Comparison of ENCODE assay signal across 13 cellular contexts in the genomic region with DNA sequence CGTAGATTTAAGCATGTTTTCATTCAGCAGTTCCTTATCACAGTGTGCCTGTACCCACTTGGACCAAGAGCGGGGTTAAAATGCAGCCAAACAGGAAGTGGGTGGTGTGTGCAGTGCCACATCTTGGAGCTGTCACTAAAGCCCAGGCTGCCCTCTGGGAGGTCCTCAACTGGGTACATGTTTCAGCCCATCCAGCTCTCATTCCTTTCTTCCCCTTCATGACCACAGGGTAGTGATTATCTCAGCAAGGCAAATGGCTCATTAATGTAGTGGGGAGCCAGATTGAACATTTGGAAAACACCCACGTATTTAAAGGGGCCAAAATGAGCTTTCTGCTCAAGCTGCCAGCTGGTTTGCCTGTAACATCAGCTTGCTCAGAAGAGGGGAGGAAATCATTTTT.
DNase-seq lines count a peak whose midpoint lies in the region; ATAC-seq and TF ChIP-seq lines count a peak whose summit lies in the region.
"Had no signal": no experiment of that assay in that cellular context is flagged by ENCODE, and none has a peak within 500 bp of the region (broad histone marks: within the 10 kb centered on the region; RNA-seq: fewer than 3 reads in every experiment).

No MANE protein-coding gene starts in this region.

- H3K4me1 Mint-ChIP-seq in activated CD8-positive, alpha-beta T cell treated with anti-CD3 and anti-CD28 coated beads, Interleukin-2, amount 10 ng/mL, durations not matched to agents 7 days and 5 days (ENCODE audit: low read depth): peaks cover 42% of the 10 kb centered on the region
- H3K4me1 Mint-ChIP-seq in stimulated activated memory B cell treated with anti-CD40 and anti-IgM and Interleukin-4, amounts not matched to agents 10 μg/mL and 1 μg/mL and 100 μg/mL, for 72 hours: peaks cover 42% of the 10 kb centered on the region

- no peak overlapping the region for H3K27ac ChIP-seq in heart right ventricle
- no peak overlapping the region for H3K27ac ChIP-seq in right cardiac atrium (ENCODE audit: low read length)
- H3K27ac ChIP-seq: colonic mucosa had no signal

- peaks cover 45% of the 10 kb centered on the region for H3K9me3 Mint-ChIP-seq in activated CD8-positive, alpha-beta T cell treated with anti-CD3 and anti-CD28 coated beads, Interleukin-2, amount 10 ng/mL, durations not matched to agents 7 days and 5 days (ENCODE audit: insufficient read depth)
- H3K9me3 Mint-ChIP-seq in stimulated activated memory B cell treated with anti-CD40 and anti-IgM and Interleukin-4, amounts not matched to agents 10 μg/mL and 1 μg/mL and 100 μg/mL, for 72 hours: peaks cover 5% of the 10 kb centered on the region

- H3K4me1 ChIP-seq in heart right ventricle: peaks cover 0 to 6% (median 0%) of the 10 kb centered on the region in 9 donors
- H3K4me1 ChIP-seq in right cardiac atrium (ENCODE audit: control insufficient read depth, insufficient read depth, low read length): no peaks in the 10 kb centered on the region
- H3K4me1 ChIP-seq: colonic mucosa had no signal

- no peaks in the 10 kb centered on the region for H3K9me3 ChIP-seq in heart right ventricle
- no peaks in the 10 kb centered on the region for H3K9me3 ChIP-seq in right cardiac atrium (ENCODE audit: control insufficient read depth, low read length)
- H3K9me3 ChIP-seq: colonic mucosa had no signal

- peaks cover 55% of the 10 kb centered on the region for H3K36me3 Mint-ChIP-seq in activated CD8-positive, alpha-beta T cell treated with anti-CD3 and anti-CD28 coated beads, Interleukin-2, amount 10 ng/mL, durations not matched to agents 7 days and 5 days (ENCODE audit: low read depth)
- H3K36me3 Mint-ChIP-seq in stimulated activated memory B cell treated with anti-CD40 and anti-IgM and Interleukin-4, amounts not matched to agents 10 μg/mL and 1 μg/mL and 100 μg/mL, for 72 hours: peaks cover 34% of the 10 kb centered on the region

- H3K27me3 ChIP-seq in heart right ventricle (no peaks in the 10 kb centered on the region), right cardiac atrium (ENCODE audit: control insufficient read depth, insufficient read depth) (no peaks in the 10 kb centered on the region)
- H3K27me3 ChIP-seq: colonic mucosa had no signal

- H3K27ac Mint-ChIP-seq in activated CD8-positive, alpha-beta T cell treated with anti-CD3 and anti-CD28 coated beads, Interleukin-2, amount 10 ng/mL, durations not matched to agents 7 days and 5 days: no peak overlapping the region
- H3K27ac Mint-ChIP-seq in stimulated activated memory B cell treated with anti-CD40 and anti-IgM and Interleukin-4, amounts not matched to agents 10 μg/mL and 1 μg/mL and 100 μg/mL, for 72 hours: peak overlapping the region; percentile 67

- POLR2A ChIA-PET in activated CD8-positive, alpha-beta T cell treated with anti-CD3 and anti-CD28 coated beads, Interleukin-2, amount 10 ng/mL, durations not matched to agents 7 days and 5 days (lab: Charles Lee): interaction anchor here (0.7 kb wide), 1 partner anchor 9 kb away, joined by 3 read pairs; no protein-coding TSS in a partner anchor

- H3K4me3 ChIP-seq in heart right ventricle: no peak overlapping the region
- no peak overlapping the region for H3K4me3 ChIP-seq in right cardiac atrium (ENCODE audit: low read length)
- H3K4me3 ChIP-seq: colonic mucosa had no signal

- ATAC-seq in heart right ventricle (peak in 6 of 8 donors; percentile 25 to 62 (median 56)), right cardiac atrium (no peak), GM21447 (IDR thresholded peaks at IDR 0.05; ENCODE audit: unreplicated experiment) (no peak)
- ATAC-seq in activated CD8-positive, alpha-beta T cell treated with anti-CD3 and anti-CD28 coated beads, Interleukin-2, amount 10 ng/mL, durations not matched to agents 7 days and 5 days: peak; percentile 49
- ATAC-seq in stimulated activated memory B cell treated with anti-CD40 and anti-IgM and Interleukin-4, amounts not matched to agents 10 μg/mL and 1 μg/mL and 100 μg/mL, for 72 hours: no peak

- DNase-seq in heart right ventricle (no peak), right cardiac atrium (no peak), KBM-7 (peak; percentile 27), glomerular visceral epithelial cell (ENCODE audit: extremely low spot score) (no peak), DMS153 (lab: John Stamatoyannopoulos, UW) (no peak)
- DNase-seq in activated CD8-positive, alpha-beta T cell treated with anti-CD3 and anti-CD28 coated beads, Interleukin-2, amount 10 ng/mL, durations not matched to agents 7 days and 5 days: no peak
- DNase-seq: activated CD4-positive, alpha-beta T cell treated with anti-CD3 and anti-CD28 coated beads, Interleukin-2, amount 50 U/mL, for 1 hour; activated T-cell treated with anti-CD3 and anti-CD28 coated beads, Interleukin-2, amount 50 U/mL, for 48 hours; colonic mucosa; NCI-H748 treated with DMSO at 0.1 percent for 48 hours; stimulated activated CD4-positive, alpha-beta T cell treated with anti-CD3 and anti-CD28 coated beads, Interleukin-4, amount 100 ng/mL, for 4 hours had no signal

- H3K4me3 Mint-ChIP-seq in activated CD8-positive, alpha-beta T cell treated with anti-CD3 and anti-CD28 coated beads, Interleukin-2, amount 10 ng/mL, durations not matched to agents 7 days and 5 days: no peak overlapping the region
- H3K4me3 Mint-ChIP-seq in stimulated activated memory B cell treated with anti-CD40 and anti-IgM and Interleukin-4, amounts not matched to agents 10 μg/mL and 1 μg/mL and 100 μg/mL, for 72 hours: no peak overlapping the region

- TF ChIP-seq CTCF in heart right ventricle (IDR thresholded peaks at IDR 0.05): no peak

- CTCF ChIA-PET in activated CD8-positive, alpha-beta T cell treated with anti-CD3 and anti-CD28 coated beads, Interleukin-2, amount 10 ng/mL, durations not matched to agents 7 days and 5 days (lab: Charles Lee): no interaction called here

- no peaks in the 10 kb centered on the region for H3K27me3 Mint-ChIP-seq in activated CD8-positive, alpha-beta T cell treated with anti-CD3 and anti-CD28 coated beads, Interleukin-2, amount 10 ng/mL, durations not matched to agents 7 days and 5 days (ENCODE audit: low read depth)
- no peaks in the 10 kb centered on the region for H3K27me3 Mint-ChIP-seq in stimulated activated memory B cell treated with anti-CD40 and anti-IgM and Interleukin-4, amounts not matched to agents 10 μg/mL and 1 μg/mL and 100 μg/mL, for 72 hours

- intact Hi-C loops in heart right ventricle (cut with DNase I) (no loop called here), right cardiac atrium (cut with DNase I) (no loop called here)

- in situ Hi-C loops in KBM-7 (cut with MboI; ENCODE audit: low pct_unique_long_range_greater_than_20kb, low sequenced_read_pairs): no loop called here

- WGBS in heart right ventricle, 2 donors: 85 to 86% methylated on average over 3 of the region's 3 CpGs
- WGBS in right cardiac atrium: 72% methylated on average over 3 of the region's 3 CpGs

- H3K36me3 ChIP-seq in heart right ventricle: no peaks in the 10 kb centered on the region
- H3K36me3 ChIP-seq: colonic mucosa had no signal

Comparison
In these comparisons a context has a peak if more than half of its experiments do, and no peak if none do; other contexts are left out.
1. ATAC-seq: peak in heart right ventricle (6 of 8) and activated CD8-positive, alpha-beta T cell treated with anti-CD3 and anti-CD28 coated beads, Interleukin-2, amount 10 ng/mL, durations not matched to agents 7 days and 5 days (single experiment); none in right cardiac atrium (0 of 2), stimulated activated memory B cell treated with anti-CD40 and anti-IgM and Interleukin-4, amounts not matched to agents 10 μg/mL and 1 μg/mL and 100 μg/mL, for 72 hours (single experiment) and GM21447 (single experiment).